In genomic region chr7:37491919-37492694, GRCh38 we compare ENCODE assay signal across 1 cellular context.
TF ChIP-seq lines count a peak whose summit lies in the region.

No MANE protein-coding gene starts in this region.

TF ChIP-seq in HCT116, 20 proteins besides CTCF, POLR2A, EP300 and RAD21:
- no peak for TF ChIP-seq FOSL1 (IDR thresholded peaks at IDR 0.05; ENCODE audit: low read depth)
- no peak for TF ChIP-seq ELF1 (IDR thresholded peaks at IDR 0.05; ENCODE audit: borderline replicate concordance, low read depth)
- no peak for TF ChIP-seq EZH2phosphoT487 (IDR thresholded peaks at IDR 0.05; ENCODE audit: borderline replicate concordance)
- TF ChIP-seq ZNF274 (IDR thresholded peaks at IDR 0.05; ENCODE audit: low read depth, low read length) = no peak
- TF ChIP-seq YY1 (IDR thresholded peaks at IDR 0.05; ENCODE audit: extremely low read depth, insufficient replicate concordance, low read depth, low read length) = no peak
- no peak for TF ChIP-seq SIN3A (IDR thresholded peaks at IDR 0.05; ENCODE audit: low read depth)
- no peak for TF ChIP-seq EGR1 (IDR thresholded peaks at IDR 0.05; ENCODE audit: low read depth)
- TF ChIP-seq SP1 (IDR thresholded peaks at IDR 0.05; ENCODE audit: low read depth) = no peak
- no peak for TF ChIP-seq JUND (IDR thresholded peaks at IDR 0.05)
- TF ChIP-seq CEBPB (IDR thresholded peaks at IDR 0.05; ENCODE audit: low read depth) = no peak
- TF ChIP-seq MAX (IDR thresholded peaks at IDR 0.05) = no peak
- no peak for TF ChIP-seq EZH2 (IDR thresholded peaks at IDR 0.05)
- TF ChIP-seq ZBTB33 (IDR thresholded peaks at IDR 0.05; ENCODE audit: extremely low read depth, insufficient replicate concordance, low read length) = no peak
- TF ChIP-seq SRF (IDR thresholded peaks at IDR 0.05; ENCODE audit: low read depth) = no peak
- no peak for TF ChIP-seq TCF7L2 (IDR thresholded peaks at IDR 0.05; ENCODE audit: borderline replicate concordance, extremely low read depth, insufficient read depth, insufficient read length)
- TF ChIP-seq CBX3 (IDR thresholded peaks at IDR 0.05; ENCODE audit: low read depth) = no peak
- no peak for TF ChIP-seq REST (IDR thresholded peaks at IDR 0.05; ENCODE audit: low read depth)
TF ChIP-seq in HCT116: peak in this region for 0.
